15 cellular contexts compared by ENCODE assay signal in the genomic region with DNA sequence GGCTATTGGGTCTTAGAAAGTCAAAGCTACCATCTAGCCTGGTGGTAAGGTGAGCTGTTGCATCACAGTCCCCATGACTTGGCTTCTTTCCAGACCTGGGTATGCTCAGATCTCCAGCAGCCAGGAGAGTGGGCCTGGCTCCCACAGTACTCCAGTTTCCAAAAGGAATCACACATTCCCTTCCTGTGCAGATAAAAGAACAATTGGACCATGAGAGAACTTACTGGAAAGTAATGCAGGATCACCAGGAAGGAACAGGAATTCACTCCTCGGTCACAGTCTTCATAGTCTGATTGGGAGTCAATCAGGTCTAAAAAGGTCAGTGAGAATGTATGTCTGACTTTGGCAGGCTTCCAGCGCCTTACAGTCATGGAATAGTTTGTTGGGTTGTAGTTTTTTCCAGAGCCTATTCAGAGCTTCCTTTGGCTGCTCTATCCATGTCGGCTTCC. TPM values are rescaled to one million over a fixed set of nuclear protein-coding genes. Genes with fewer than 3 reads are reported as not detected.
DNase-seq lines count a peak whose midpoint lies in the region; ATAC-seq and TF ChIP-seq lines count a peak whose summit lies in the region.
"Had no signal": no experiment of that assay in that cellular context is flagged by ENCODE, and none has a peak within 500 bp of the region (broad histone marks: within the 10 kb centered on the region; RNA-seq: fewer than 3 reads in every experiment).

No MANE protein-coding gene starts in this region.

- H3K9me3 ChIP-seq in heart right ventricle: no peaks in the 10 kb centered on the region
- no peaks in the 10 kb centered on the region for H3K9me3 ChIP-seq in stomach smooth muscle (ENCODE audit: control insufficient read depth in 2 of 2, low read length in 2 of 2)
- H3K9me3 ChIP-seq: upper lobe of left lung had no signal

- no peak overlapping the region for H3K27ac Mint-ChIP-seq in activated naive CD8-positive, alpha-beta T cell treated with anti-CD3 and anti-CD28 coated beads for 36 hours

- H3K9ac ChIP-seq in stomach smooth muscle (ENCODE audit: low read length in 2 of 2): no peak overlapping the region

- H3K27me3 Mint-ChIP-seq in activated naive CD8-positive, alpha-beta T cell treated with anti-CD3 and anti-CD28 coated beads for 36 hours: no peaks in the 10 kb centered on the region

- H3K36me3 ChIP-seq in heart right ventricle (no peaks in the 10 kb centered on the region), stomach smooth muscle (ENCODE audit: control insufficient read depth in 2 of 2, insufficient read depth in 2 of 2, low read length in 2 of 2) (no peaks in the 10 kb centered on the region)
- H3K36me3 ChIP-seq: upper lobe of left lung had no signal

- no peaks in the 10 kb centered on the region for H3K27me3 ChIP-seq in heart right ventricle
- no peaks in the 10 kb centered on the region for H3K27me3 ChIP-seq in stomach smooth muscle (ENCODE audit: control insufficient read depth in 1 of 2, insufficient read depth in 2 of 2, low read length in 2 of 2)
- H3K27me3 ChIP-seq: upper lobe of left lung had no signal

- no peaks in the 10 kb centered on the region for H3K36me3 Mint-ChIP-seq in activated naive CD8-positive, alpha-beta T cell treated with anti-CD3 and anti-CD28 coated beads for 36 hours

- H3K4me3 Mint-ChIP-seq in activated naive CD8-positive, alpha-beta T cell treated with anti-CD3 and anti-CD28 coated beads for 36 hours: no peak overlapping the region

- DNase-seq in NCI-H2196 (lab: John Stamatoyannopoulos, UW; ENCODE audit: unreplicated experiment): peak; percentile 1
- no peak for DNase-seq in NCI-H2196 treated with DMSO at 0.1 percent for 48 hours (lab: John Stamatoyannopoulos, UW; ENCODE audit: unreplicated experiment)
- DNase-seq in SHP77 treated with DMSO at 0.1 percent for 48 hours (lab: John Stamatoyannopoulos, UW): peak; percentile 26
- DNase-seq in heart right ventricle: peak in 1 of 2 donors; percentile 34
- DNase-seq in NCI-H526 treated with DMSO at 0.1 percent for 48 hours (lab: John Stamatoyannopoulos, UW): no peak
- no peak for DNase-seq in activated naive CD8-positive, alpha-beta T cell treated with anti-CD3 and anti-CD28 coated beads for 36 hours
- DNase-seq: activated CD8-positive, alpha-beta memory T cell treated with anti-CD3 and anti-CD28 coated beads for 24 hours; hippocampal formation; midbrain; NCI-H2227 treated with DMSO at 0.1 percent for 48 hours; posterior cingulate gyrus had no signal

- intact Hi-C loops in heart right ventricle (cut with DNase I): loop anchor here in 8 of 10 donors (5.0 to 10.0 kb wide), 6 partner anchors 150 to 1220 kb away; no protein-coding TSS in a partner anchor

- H3K27ac ChIP-seq in heart right ventricle (peak overlapping the region in 3 of 10 donors; percentile 14 to 35 (median 30)), stomach smooth muscle (ENCODE audit: low read length) (peak overlapping the region; percentile 6)

- TF ChIP-seq CTCF in heart right ventricle (IDR thresholded peaks at IDR 0.05): no peak

- H3K4me3 ChIP-seq in heart right ventricle (no peak overlapping the region), stomach smooth muscle (ENCODE audit: low read length in 2 of 2) (no peak overlapping the region)
- H3K4me3 ChIP-seq: upper lobe of left lung had no signal

- H3K4me1 ChIP-seq in heart right ventricle (peaks cover 0 to 40% (median 22%) of the 10 kb centered on the region in 9 donors), stomach smooth muscle (ENCODE audit: control insufficient read depth, insufficient read depth, low read length) (peaks cover 5% of the 10 kb centered on the region)

- WGBS in heart right ventricle, 2 donors: 43 to 63% methylated on average over 3 of the region's 3 CpGs

- H3K9me3 Mint-ChIP-seq in activated naive CD8-positive, alpha-beta T cell treated with anti-CD3 and anti-CD28 coated beads for 36 hours: no peaks in the 10 kb centered on the region

- ATAC-seq in heart right ventricle (peak; percentile 29 to 74 (median 58)), GM18858 (IDR thresholded peaks at IDR 0.05; ENCODE audit: unreplicated experiment) (no peak)

- peaks cover 11% of the 10 kb centered on the region for H3K4me1 Mint-ChIP-seq in activated naive CD8-positive, alpha-beta T cell treated with anti-CD3 and anti-CD28 coated beads for 36 hours

RNA-seq across cellular contexts. Expression of gene CD180, which starts 47.8 kb away (rescaled TPM):
- total RNA-seq in heart right ventricle: 1 to 10 TPM in 2 of 10 donors, under 1 TPM in 7, not detected in 1; 0.12 to 3.3 (median 0.17) TPM
- under 1 TPM; 0.14 to 0.15 TPM for polyA plus RNA-seq in heart right ventricle
- under 1 TPM in 1 of 2 experiments, not detected in 1; 0.04 TPM for total RNA-seq in activated naive CD8-positive, alpha-beta T cell treated with anti-CD3 and anti-CD28 coated beads for 36 hours
- polyA plus RNA-seq: AG04450 had no signal

Comparison
In these comparisons a context has a peak if more than half of its experiments do, and no peak if none do; other contexts are left out.
1. DNase-seq: peak in NCI-H2196 (single experiment) and SHP77 treated with DMSO at 0.1 percent for 48 hours (single experiment); none in NCI-H2196 treated with DMSO at 0.1 percent for 48 hours (single experiment), NCI-H526 treated with DMSO at 0.1 percent for 48 hours (single experiment) and activated naive CD8-positive, alpha-beta T cell treated with anti-CD3 and anti-CD28 coated beads for 36 hours (single experiment).